8 cellular contexts compared by ENCODE assay signal in the genomic region with DNA sequence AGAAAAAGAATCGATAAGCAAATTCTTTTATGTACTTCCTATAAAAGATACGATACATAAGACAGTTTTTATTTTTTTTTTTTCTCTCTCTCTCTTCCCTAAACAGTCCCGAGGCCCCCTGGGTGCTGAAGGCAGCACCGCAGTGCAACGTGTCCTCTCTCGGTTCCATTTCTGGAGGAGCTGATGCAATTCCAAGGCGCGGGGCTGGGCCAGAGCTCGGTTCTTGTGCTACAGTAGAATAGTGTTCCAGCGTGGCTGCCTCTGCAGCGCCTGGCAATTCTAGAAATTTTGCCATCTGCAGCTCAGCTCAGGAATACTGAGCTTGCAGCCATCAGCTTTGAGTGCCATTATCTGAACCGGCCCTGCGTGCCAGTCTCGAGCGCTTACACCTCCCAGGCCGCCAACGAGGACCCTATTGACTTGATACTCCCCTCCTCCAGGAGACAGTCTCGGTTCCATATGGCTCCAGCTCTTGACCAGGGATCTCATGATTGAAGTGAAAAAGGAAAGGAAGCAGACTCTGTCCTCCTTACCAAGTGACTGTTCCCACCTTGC. TPM values are rescaled to one million over a fixed set of nuclear protein-coding genes. Genes with fewer than 3 reads are reported as not detected.
DNase-seq lines count a peak whose midpoint lies in the region; ATAC-seq and TF ChIP-seq lines count a peak whose summit lies in the region.

No MANE protein-coding gene starts in this region.

- no peak overlapping the region for H2BK120ac ChIP-seq in mesendoderm (ENCODE audit: low read depth, low read length)

- H3K4me3 ChIP-seq in endodermal cell (ENCODE audit: low read length) (peak overlapping the region; percentile 78), mesendoderm (ENCODE audit: low read length) (peak overlapping the region; percentile 4), thyroid gland (replicated peaks in 1 of 3) (peak overlapping the region; percentile 9 to 38 (median 12)), Karpas-422 (ENCODE audit: low read length) (no peak overlapping the region)

- intact Hi-C loops in thyroid gland (cut with DNase I), result no loop called here

- TF ChIP-seq POLR2A in thyroid gland (IDR thresholded peaks at IDR 0.05), result no peak

- H3K27ac ChIP-seq in endodermal cell (ENCODE audit: low read depth, low read length) (no peak overlapping the region), mesendoderm (ENCODE audit: low read depth, low read length) (no peak overlapping the region), thyroid gland (no peak overlapping the region), Karpas-422 (ENCODE audit: low read length) (no peak overlapping the region)

- H3K23ac ChIP-seq in mesendoderm (ENCODE audit: low read length), result no peak overlapping the region

- no peak overlapping the region for H2BK5ac ChIP-seq in mesendoderm (ENCODE audit: low read length)

- WGBS in endodermal cell (ENCODE audit: insufficient coverage in 1 of 2, insufficient read length in 1 of 2), 2 experiments, result 34 to 40% methylated on average over 8 to 18 of the region's 18 CpGs
- no CpG with 5 or more reads among the region's 18 CpGs for WGBS in mesendoderm (ENCODE audit: extremely low coverage, insufficient coverage, low lambda C conversion rate)
- 12 to 15% methylated on average over 15 to 18 of the region's 18 CpGs for WGBS in thyroid gland, 2 donors

- no peaks in the 10 kb centered on the region for H3K36me3 Mint-ChIP-seq in endodermal cell (ENCODE audit: low read depth)

- H3K4me2 ChIP-seq in mesendoderm (ENCODE audit: low read length) (peak overlapping the region; percentile 82), Karpas-422 (ENCODE audit: low read depth, low read length, poor library complexity, severe bottlenecking) (no peak overlapping the region)

- H3K56ac ChIP-seq in mesendoderm (ENCODE audit: low read length), result peak overlapping the region; percentile 8

- H3K27ac Mint-ChIP-seq in endodermal cell, result no peak overlapping the region

- no peak overlapping the region for H2BK15ac ChIP-seq in mesendoderm (replicated peaks; ENCODE audit: low read depth)

- peak overlapping the region; percentile 70 for H3K4ac ChIP-seq in mesendoderm (ENCODE audit: low read depth, low read length)

- ATAC-seq in HG02884 (IDR thresholded peaks at IDR 0.05; ENCODE audit: unreplicated experiment) (peak; percentile 25), SK-N-SH treated with all-trans-retinoic acid at 6 μM for 48 hours (peak; percentile 75)

- H4K5ac ChIP-seq in mesendoderm (ENCODE audit: low read length), result no peak overlapping the region

- H3K27me3 ChIP-seq in endodermal cell (ENCODE audit: control insufficient read depth, insufficient read depth, low read length, poor library complexity, severe bottlenecking), result peaks cover 25% of the 10 kb centered on the region
- H3K27me3 ChIP-seq in mesendoderm (ENCODE audit: insufficient read depth, low read length, poor library complexity), result no peaks in the 10 kb centered on the region
- H3K27me3 ChIP-seq in thyroid gland, result no peaks in the 10 kb centered on the region
- H3K27me3 ChIP-seq in Karpas-422 (ENCODE audit: low read length), result no peaks in the 10 kb centered on the region

- no peaks in the 10 kb centered on the region for H3K9me3 ChIP-seq in ES-I3 (ENCODE audit: control insufficient read depth, insufficient read depth, low read length)
- H3K9me3 ChIP-seq in endodermal cell (ENCODE audit: control insufficient read depth, low read length), result no peaks in the 10 kb centered on the region
- H3K9me3 ChIP-seq in thyroid gland, result no peaks in the 10 kb centered on the region
- no peaks in the 10 kb centered on the region for H3K9me3 ChIP-seq in Karpas-422 (ENCODE audit: low read length)

- H3K79me2 ChIP-seq in mesendoderm (ENCODE audit: control insufficient read depth, insufficient read depth, low read length), result no peaks in the 10 kb centered on the region
- no peaks in the 10 kb centered on the region for H3K79me2 ChIP-seq in Karpas-422 (ENCODE audit: low read length)

- no peaks in the 10 kb centered on the region for H4K20me1 ChIP-seq in Karpas-422 (ENCODE audit: insufficient read depth, low read depth, low read length)

- H3K4me1 Mint-ChIP-seq in endodermal cell, result peaks cover 7% of the 10 kb centered on the region

- H3K4me3 Mint-ChIP-seq in endodermal cell, result peak overlapping the region; percentile 62

- no peak for DNase-seq in endodermal cell
- no peak for DNase-seq in mesendoderm
- DNase-seq in thyroid gland, result peak; percentile 35 to 42
- no peak for DNase-seq in mesenteric fat pad (ENCODE audit: low spot score)
- no peak for DNase-seq in Karpas-422

- H2AK5ac ChIP-seq in mesendoderm (ENCODE audit: low read length), result no peak overlapping the region

- no peaks in the 10 kb centered on the region for H3K9me3 Mint-ChIP-seq in endodermal cell

- no peak overlapping the region for H4K8ac ChIP-seq in mesendoderm (ENCODE audit: low read depth, low read length)

- TF ChIP-seq CTCF in endodermal cell (conservative IDR thresholded peaks at IDR 0.05) (no peak), thyroid gland (IDR thresholded peaks at IDR 0.05) (no peak)

- H3K9me2 ChIP-seq in Karpas-422 (replicated peaks; ENCODE audit: insufficient read depth, low read length), result no peaks in the 10 kb centered on the region

- H3K36me3 ChIP-seq in ES-I3 (ENCODE audit: insufficient read depth, low read length) (no peaks in the 10 kb centered on the region), endodermal cell (ENCODE audit: control insufficient read depth, insufficient read depth, low read length) (no peaks in the 10 kb centered on the region), mesendoderm (ENCODE audit: control insufficient read depth, insufficient read depth, low read length) (no peaks in the 10 kb centered on the region), thyroid gland (no peaks in the 10 kb centered on the region), Karpas-422 (ENCODE audit: insufficient read depth, low read length) (no peaks in the 10 kb centered on the region)

- peak overlapping the region; percentile 44 for H3K18ac ChIP-seq in mesendoderm (ENCODE audit: low read length)

- H3K79me1 ChIP-seq in mesendoderm (ENCODE audit: low read length), result no peaks in the 10 kb centered on the region

- H3K4me1 ChIP-seq in ES-I3 (ENCODE audit: insufficient read depth, low read length), result peaks cover 9% of the 10 kb centered on the region
- H3K4me1 ChIP-seq in endodermal cell (ENCODE audit: control insufficient read depth, insufficient read depth, low read length), result no peaks in the 10 kb centered on the region
- H3K4me1 ChIP-seq in mesendoderm (ENCODE audit: control insufficient read depth, low read depth, low read length), result no peaks in the 10 kb centered on the region
- peaks cover 7 to 14% of the 10 kb centered on the region in 2 donors for H3K4me1 ChIP-seq in thyroid gland
- H3K4me1 ChIP-seq in Karpas-422 (ENCODE audit: low read length), result no peaks in the 10 kb centered on the region

- H2AFZ ChIP-seq in Karpas-422 (ENCODE audit: low read length), result no peak overlapping the region

- peaks cover 31% of the 10 kb centered on the region for H3K27me3 Mint-ChIP-seq in endodermal cell (ENCODE audit: insufficient read depth)

- H3K9ac ChIP-seq in ES-I3 (ENCODE audit: low read depth, low read length), result peak overlapping the region; percentile 77
- H3K9ac ChIP-seq in endodermal cell (ENCODE audit: extremely low read depth, low read length, poor library complexity, severe bottlenecking), result no peak overlapping the region
- H3K9ac ChIP-seq in mesendoderm (ENCODE audit: low read length), result peak overlapping the region; percentile 24
- no peak overlapping the region for H3K9ac ChIP-seq in Karpas-422 (ENCODE audit: low read length)

TF ChIP-seq in SK-N-SH treated with all-trans-retinoic acid at 6 μM for 48 hours, 23 proteins besides CTCF, POLR2A, EP300 and RAD21 (continues in another document):
- TF ChIP-seq ZNF8 (CRISPR knock-in tag; IDR thresholded peaks at IDR 0.05) (no peak), TOX (CRISPR knock-in tag; IDR thresholded peaks at IDR 0.05; ENCODE audit: borderline replicate concordance) (no peak), ZFP3 (CRISPR knock-in tag; IDR thresholded peaks at IDR 0.05) (no peak), ZNF70 (CRISPR knock-in tag; IDR thresholded peaks at IDR 0.05) (no peak), BACH2 (CRISPR knock-in tag; IDR thresholded peaks at IDR 0.05; ENCODE audit: borderline replicate concordance) (no peak)
- TF ChIP-seq, protein P1, sequence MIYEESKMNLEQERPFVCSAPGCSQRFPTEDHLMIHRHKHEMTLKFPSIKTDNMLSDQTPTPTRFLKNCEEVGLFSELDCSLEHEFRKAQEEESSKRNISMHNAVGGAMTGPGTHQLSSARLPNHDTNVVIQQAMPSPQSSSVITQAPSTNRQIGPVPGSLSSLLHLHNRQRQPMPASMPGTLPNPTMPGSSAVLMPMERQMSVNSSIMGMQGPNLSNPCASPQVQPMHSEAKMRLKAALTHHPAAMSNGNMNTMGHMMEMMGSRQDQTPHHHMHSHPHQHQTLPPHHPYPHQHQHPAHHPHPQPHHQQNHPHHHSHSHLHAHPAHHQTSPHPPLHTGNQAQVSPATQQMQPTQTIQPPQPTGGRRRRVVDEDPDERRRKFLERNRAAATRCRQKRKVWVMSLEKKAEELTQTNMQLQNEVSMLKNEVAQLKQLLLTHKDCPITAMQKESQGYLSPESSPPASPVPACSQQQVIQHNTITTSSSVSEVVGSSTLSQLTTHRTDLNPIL (CRISPR knock-in tag; IDR thresholded peaks at IDR 0.05; ENCODE audit: low read depth), result no peak

RNA-seq across cellular contexts. Expression of a gene that starts 0.6 kb away (rescaled TPM):
- total RNA-seq in endodermal cell, result under 1 TPM; 0.22 to 0.27 TPM
- polyA plus RNA-seq in endodermal cell (2013, experiment 1 of 2), result 2.5 TPM
- polyA plus RNA-seq in endodermal cell (2013, experiment 2 of 2), result 1.4 TPM
- 1.6 TPM for polyA plus RNA-seq in mesendoderm (2013, experiment 1 of 2)
- 1.8 TPM for polyA plus RNA-seq in mesendoderm (2013, experiment 2 of 2)
- 1 to 10 TPM; 2.1 to 9.1 (median 4.3) TPM for total RNA-seq in thyroid gland
- total RNA-seq in mesenteric fat pad, result 21.1 TPM
- not detected in 2 replicates for total RNA-seq in Karpas-422 (2014; rRNA removed; shearing (Covaris generic); ENCODE audit: low replicate concordance)

RNA-seq across cellular contexts. Expression of a gene that starts 23.9 kb away (rescaled TPM):
- total RNA-seq in endodermal cell, result 10 to 100 TPM; 39.7 to 40.6 TPM
- polyA plus RNA-seq in endodermal cell (2013, experiment 1 of 2), result 32.6 TPM
- 30.3 TPM for polyA plus RNA-seq in endodermal cell (2013, experiment 2 of 2)
- 30.2 TPM for polyA plus RNA-seq in mesendoderm (2013, experiment 1 of 2)
- 32.0 TPM for polyA plus RNA-seq in mesendoderm (2013, experiment 2 of 2)
- total RNA-seq in thyroid gland, result 100 to 1,000 TPM in 1 of 4 donors, 10 to 100 TPM in 3; 64.3 to 111 (median 81.0) TPM
- 62.3 TPM for total RNA-seq in mesenteric fat pad
- total RNA-seq in Karpas-422 (2014; rRNA removed; shearing (Covaris generic); ENCODE audit: low replicate concordance), result 67.1 and 93.0 TPM in 2 replicates

Comparison
In these comparisons a context has a peak if more than half of its experiments do, and no peak if none do; other contexts are left out.
1. H3K9ac ChIP-seq: peak in ES-I3 (single experiment) and mesendoderm (single experiment); none in endodermal cell (single experiment) and Karpas-422 (single experiment).
2. DNase-seq: peak in thyroid gland (2 of 2); none in endodermal cell (single experiment), mesendoderm (single experiment), mesenteric fat pad (single experiment) and Karpas-422 (single experiment).